In genomic region chr2:160381425-160381951, GRCh38 we compare ENCODE assay signal across 12 cellular contexts.
DNase-seq lines count a peak whose midpoint lies in the region; ATAC-seq, FAIRE-seq and TF ChIP-seq lines count a peak whose summit lies in the region.
"Had no signal": no experiment of that assay in that cellular context is flagged by ENCODE, and none has a peak within 500 bp of the region (broad histone marks: within the 10 kb centered on the region; RNA-seq: fewer than 3 reads in every experiment).

No MANE protein-coding gene starts in this region.

- H3K27ac ChIP-seq in right lobe of liver (peak overlapping the region in 2 of 3 donors; percentile 10 to 15), suprapubic skin (peak overlapping the region; percentile 31)

- H3K36me3 ChIP-seq in right lobe of liver (no peaks in the 10 kb centered on the region), suprapubic skin (no peaks in the 10 kb centered on the region)

- no peak overlapping the region for H3K4me3 ChIP-seq in right lobe of liver
- H3K4me3 ChIP-seq in suprapubic skin, result no peak overlapping the region

- FAIRE-seq in urothelium cell line (lab: Jason Lieb, UNC), result no peak
- FAIRE-seq: A204.1 had no signal

- peak; percentile 49 for ATAC-seq in central memory CD8-positive, alpha-beta T cell (replicated peaks; ENCODE audit: extremely low read depth, poor library complexity, severe bottlenecking)
- ATAC-seq in right lobe of liver (peak; percentile 53 to 65 (median 56)), GM21515 (IDR thresholded peaks at IDR 0.05; ENCODE audit: unreplicated experiment) (no peak)

- 31% methylated on average over 5 of the region's 5 CpGs for WGBS in right lobe of liver (ENCODE audit: insufficient coverage, low coverage, low lambda C conversion rate, missing lambda C conversion rate)
- WGBS in suprapubic skin, result 30% methylated on average over 5 of the region's 5 CpGs

- no peaks in the 10 kb centered on the region for H3K9me3 Mint-ChIP-seq in T-helper 1 cell treated with Interleukin-12 subunit alpha and Interleukin-12 subunit beta and Interleukin-4 antibody, amounts not matched to agents 30 μg/mL and 1 μg/mL, for 36 hours
- no peaks in the 10 kb centered on the region for H3K9me3 Mint-ChIP-seq in central memory CD8-positive, alpha-beta T cell

- H3K27me3 ChIP-seq in right lobe of liver (no peaks in the 10 kb centered on the region), suprapubic skin (no peaks in the 10 kb centered on the region)

- TF ChIP-seq CTCF in right lobe of liver (IDR thresholded peaks at IDR 0.05) (no peak), suprapubic skin (IDR thresholded peaks at IDR 0.05) (no peak)

- H3K36me3 Mint-ChIP-seq in T-helper 1 cell treated with Interleukin-12 subunit alpha and Interleukin-12 subunit beta and Interleukin-4 antibody, amounts not matched to agents 30 μg/mL and 1 μg/mL, for 36 hours (ENCODE audit: low read depth), result peaks cover 3% of the 10 kb centered on the region
- H3K36me3 Mint-ChIP-seq in central memory CD8-positive, alpha-beta T cell (ENCODE audit: insufficient read depth), result peaks cover 3% of the 10 kb centered on the region

- peaks cover 39% of the 10 kb centered on the region for H3K4me1 Mint-ChIP-seq in T-helper 1 cell treated with Interleukin-12 subunit alpha and Interleukin-12 subunit beta and Interleukin-4 antibody, amounts not matched to agents 30 μg/mL and 1 μg/mL, for 36 hours (ENCODE audit: low read depth)
- peaks cover 80% of the 10 kb centered on the region for H3K4me1 Mint-ChIP-seq in central memory CD8-positive, alpha-beta T cell

- peak overlapping the region; percentile 15 for H3K27ac Mint-ChIP-seq in T-helper 1 cell treated with Interleukin-12 subunit alpha and Interleukin-12 subunit beta and Interleukin-4 antibody, amounts not matched to agents 30 μg/mL and 1 μg/mL, for 36 hours
- peak overlapping the region; percentile 7 for H3K27ac Mint-ChIP-seq in central memory CD8-positive, alpha-beta T cell (ENCODE audit: low read depth)

- no peak for TF ChIP-seq EP300 in suprapubic skin (IDR thresholded peaks at IDR 0.05)

- no peaks in the 10 kb centered on the region for H3K27me3 Mint-ChIP-seq in T-helper 1 cell treated with Interleukin-12 subunit alpha and Interleukin-12 subunit beta and Interleukin-4 antibody, amounts not matched to agents 30 μg/mL and 1 μg/mL, for 36 hours (ENCODE audit: low read depth)
- no peaks in the 10 kb centered on the region for H3K27me3 Mint-ChIP-seq in central memory CD8-positive, alpha-beta T cell

- H3K4me3 Mint-ChIP-seq in T-helper 1 cell treated with Interleukin-12 subunit alpha and Interleukin-12 subunit beta and Interleukin-4 antibody, amounts not matched to agents 30 μg/mL and 1 μg/mL, for 36 hours, result no peak overlapping the region
- H3K4me3 Mint-ChIP-seq in central memory CD8-positive, alpha-beta T cell, result no peak overlapping the region

- no peak for DNase-seq in T-helper 1 cell
- no peak for DNase-seq in central memory CD8-positive, alpha-beta T cell (ENCODE audit: low spot score in 2 of 2)
- no peak for DNase-seq in right lobe of liver
- no peak for DNase-seq in suprapubic skin (ENCODE audit: low spot score in 2 of 2)
- no peak for DNase-seq in NCI-H187 (lab: John Stamatoyannopoulos, UW)
- DNase-seq in urothelium cell line (ENCODE audit: low spot score), result no peak
- DNase-seq: anterior cingulate cortex; NCI-H2029 treated with DMSO at 0.1 percent for 48 hours; stimulated activated CD4-positive, alpha-beta T cell treated with anti-CD3 and anti-CD28 coated beads, Interleukin-15, amount 100 ng/mL, for 24 hours had no signal

- H3K9me3 ChIP-seq in right lobe of liver (no peaks in the 10 kb centered on the region), suprapubic skin (no peaks in the 10 kb centered on the region)

- intact Hi-C loops in right lobe of liver (cut with DNase I), result no loop called here

- H3K4me1 ChIP-seq in right lobe of liver (peaks cover 0 to 18% (median 4%) of the 10 kb centered on the region in 4 donors), suprapubic skin (peaks cover 64% of the 10 kb centered on the region)

- TF ChIP-seq POLR2A in right lobe of liver (IDR thresholded peaks at IDR 0.05) (no peak), suprapubic skin (IDR thresholded peaks at IDR 0.05) (no peak)
